In genomic region chr4:1266881-1267763, GRCh38 we compare ENCODE assay signal across 11 cellular contexts. TPM values are rescaled to one million over a fixed set of nuclear protein-coding genes. Genes with fewer than 3 reads are reported as not detected.
A peak's percentile ranks its signal among the peaks of the same experiment; 100 is the strongest.
DNase-seq lines count a peak whose midpoint lies in the region; ATAC-seq lines count a peak whose summit lies in the region.
"Had no signal": no experiment of that assay in that cellular context is flagged by ENCODE, and none has a peak within 500 bp of the region (broad histone marks: within the 10 kb centered on the region; RNA-seq: fewer than 3 reads in every experiment).

No MANE protein-coding gene starts in this region.

- H3K79me2 ChIP-seq in Karpas-422 (ENCODE audit: low read length), result no peaks in the 10 kb centered on the region

- peak overlapping the region; percentile 45 for H3K4me2 ChIP-seq in Karpas-422 (ENCODE audit: low read depth, low read length, poor library complexity, severe bottlenecking)

- H3K4me1 Mint-ChIP-seq in activated T-cell treated with anti-CD3 and anti-CD28 coated beads, Interleukin-2, amount 50 U/mL, for 24 hours (ENCODE audit: low read depth), result peaks cover 18% of the 10 kb centered on the region
- peaks cover 16% of the 10 kb centered on the region for H3K4me1 Mint-ChIP-seq in activated naive CD8-positive, alpha-beta T cell treated with anti-CD3 and anti-CD28 coated beads, Interleukin-2, amount 10 ng/mL, durations not matched to agents 7 days and 5 days
- H3K4me1 Mint-ChIP-seq in stimulated activated naive B cell treated with anti-CD40 and anti-IgM and Interleukin-4, amounts not matched to agents 10 μg/mL and 1 μg/mL and 100 μg/mL, for 72 hours, result peaks cover 24 to 26% of the 10 kb centered on the region in 2 donors

- peaks cover 1% of the 10 kb centered on the region for H3K36me3 Mint-ChIP-seq in activated T-cell treated with anti-CD3 and anti-CD28 coated beads, Interleukin-2, amount 50 U/mL, for 24 hours (ENCODE audit: low read depth)
- peaks cover 24% of the 10 kb centered on the region for H3K36me3 Mint-ChIP-seq in activated naive CD8-positive, alpha-beta T cell treated with anti-CD3 and anti-CD28 coated beads, Interleukin-2, amount 10 ng/mL, durations not matched to agents 7 days and 5 days
- H3K36me3 Mint-ChIP-seq in stimulated activated naive B cell treated with anti-CD40 and anti-IgM and Interleukin-4, amounts not matched to agents 10 μg/mL and 1 μg/mL and 100 μg/mL, for 72 hours, result peaks cover 0 to 7% of the 10 kb centered on the region in 2 donors

- 0 out of 2 replicates have a peak overlapping the region, but pooled peaks have one; percentile 10 for H3K9ac ChIP-seq in Karpas-422 (ENCODE audit: low read length)

- ATAC-seq in activated naive CD8-positive, alpha-beta T cell treated with anti-CD3 and anti-CD28 coated beads, Interleukin-2, amount 10 ng/mL, durations not matched to agents 7 days and 5 days (ENCODE audit: low read depth), result peak; percentile 65
- ATAC-seq in stimulated activated naive B cell treated with anti-CD40 and anti-IgM and Interleukin-4, amounts not matched to agents 10 μg/mL and 1 μg/mL and 100 μg/mL, for 72 hours (replicated peaks), result peak; percentile 60 to 67
- ATAC-seq in GM19023 (IDR thresholded peaks at IDR 0.05; ENCODE audit: unreplicated experiment), result no peak

- H3K27ac ChIP-seq in Karpas-422 (ENCODE audit: low read length), result no peak overlapping the region
- H3K27ac ChIP-seq: neutrophil had no signal

- no peak for DNase-seq in activated T-cell treated with anti-CD3 and anti-CD28 coated beads, Interleukin-2, amount 50 U/mL, for 24 hours
- DNase-seq in activated T-cell treated with anti-CD3 and anti-CD28 coated beads, Interleukin-2, amount 50 U/mL, for 48 hours, result no peak
- DNase-seq in Karpas-422 (no peak), NCI-H2081 treated with DMSO at 0.1 percent for 48 hours (lab: John Stamatoyannopoulos, UW) (no peak), NOMO-1 treated with DMSO at 0.1 percent for 48 hours (lab: John Stamatoyannopoulos, UW; ENCODE audit: unreplicated experiment) (no peak)
- DNase-seq in activated naive CD8-positive, alpha-beta T cell treated with anti-CD3 and anti-CD28 coated beads, Interleukin-2, amount 10 ng/mL, durations not matched to agents 7 days and 5 days, result no peak
- no peak for DNase-seq in stimulated activated naive B cell treated with anti-CD40 and anti-IgM and Interleukin-4, amounts not matched to agents 10 μg/mL and 1 μg/mL and 100 μg/mL, for 72 hours
- DNase-seq: NCI-H187 treated with DMSO at 0.1 percent for 48 hours, NCI-H524 treated with DMSO at 0.1 percent for 48 hours had no signal

- no peaks in the 10 kb centered on the region for H3K9me3 Mint-ChIP-seq in activated T-cell treated with anti-CD3 and anti-CD28 coated beads, Interleukin-2, amount 50 U/mL, for 24 hours
- peaks cover 10% of the 10 kb centered on the region for H3K9me3 Mint-ChIP-seq in activated naive CD8-positive, alpha-beta T cell treated with anti-CD3 and anti-CD28 coated beads, Interleukin-2, amount 10 ng/mL, durations not matched to agents 7 days and 5 days
- H3K9me3 Mint-ChIP-seq in stimulated activated naive B cell treated with anti-CD40 and anti-IgM and Interleukin-4, amounts not matched to agents 10 μg/mL and 1 μg/mL and 100 μg/mL, for 72 hours, result peaks cover 4% of the 10 kb centered on the region in 2 donors

- H3K9me2 ChIP-seq in Karpas-422 (replicated peaks; ENCODE audit: insufficient read depth, low read length), result no peaks in the 10 kb centered on the region

- H4K20me1 ChIP-seq in Karpas-422 (ENCODE audit: insufficient read depth, low read depth, low read length), result no peaks in the 10 kb centered on the region

- no peaks in the 10 kb centered on the region for H3K36me3 ChIP-seq in Karpas-422 (ENCODE audit: insufficient read depth, low read length)
- H3K36me3 ChIP-seq: neutrophil had no signal

- H3K4me1 ChIP-seq in Karpas-422 (ENCODE audit: low read length), result peaks cover 7% of the 10 kb centered on the region

- no peaks in the 10 kb centered on the region for H3K27me3 ChIP-seq in Karpas-422 (ENCODE audit: low read length)
- H3K27me3 ChIP-seq: neutrophil had no signal

- no peaks in the 10 kb centered on the region for H3K27me3 Mint-ChIP-seq in activated T-cell treated with anti-CD3 and anti-CD28 coated beads, Interleukin-2, amount 50 U/mL, for 24 hours
- H3K27me3 Mint-ChIP-seq in activated naive CD8-positive, alpha-beta T cell treated with anti-CD3 and anti-CD28 coated beads, Interleukin-2, amount 10 ng/mL, durations not matched to agents 7 days and 5 days, result no peaks in the 10 kb centered on the region
- no peaks in the 10 kb centered on the region for H3K27me3 Mint-ChIP-seq in stimulated activated naive B cell treated with anti-CD40 and anti-IgM and Interleukin-4, amounts not matched to agents 10 μg/mL and 1 μg/mL and 100 μg/mL, for 72 hours

- peak overlapping the region; percentile 38; the same call in 1 of the 2 replicates for H3K4me3 ChIP-seq in Karpas-422 (ENCODE audit: low read length)

- H2AFZ ChIP-seq in Karpas-422 (ENCODE audit: low read length), result peak overlapping the region; percentile 48; the same call in 1 of the 2 replicates

- H3K27ac Mint-ChIP-seq in activated T-cell treated with anti-CD3 and anti-CD28 coated beads, Interleukin-2, amount 50 U/mL, for 24 hours, result peak overlapping the region; percentile 68
- peak overlapping the region; percentile 93 for H3K27ac Mint-ChIP-seq in activated naive CD8-positive, alpha-beta T cell treated with anti-CD3 and anti-CD28 coated beads, Interleukin-2, amount 10 ng/mL, durations not matched to agents 7 days and 5 days
- H3K27ac Mint-ChIP-seq in stimulated activated naive B cell treated with anti-CD40 and anti-IgM and Interleukin-4, amounts not matched to agents 10 μg/mL and 1 μg/mL and 100 μg/mL, for 72 hours, result peak overlapping the region; percentile 88

- POLR2A ChIA-PET in activated naive CD8-positive, alpha-beta T cell treated with anti-CD3 and anti-CD28 coated beads, Interleukin-2, amount 10 ng/mL, durations not matched to agents 7 days and 5 days (lab: Charles Lee), result interaction anchor here (0.5 to 6.0 kb wide), 8 partner anchors 18 to 369 kb away, joined by 3 to 82 read pairs (median 5); partner anchors contain the start of genes CTBP1, MAEA and UVSSA

- peaks cover 8% of the 10 kb centered on the region for H3K9me3 ChIP-seq in Karpas-422 (ENCODE audit: low read length)
- H3K9me3 ChIP-seq: neutrophil had no signal

- peak overlapping the region; percentile 68 for H3K4me3 Mint-ChIP-seq in activated T-cell treated with anti-CD3 and anti-CD28 coated beads, Interleukin-2, amount 50 U/mL, for 24 hours
- H3K4me3 Mint-ChIP-seq in activated naive CD8-positive, alpha-beta T cell treated with anti-CD3 and anti-CD28 coated beads, Interleukin-2, amount 10 ng/mL, durations not matched to agents 7 days and 5 days, result peak overlapping the region; percentile 79
- peak overlapping the region; percentile 81 to 82 for H3K4me3 Mint-ChIP-seq in stimulated activated naive B cell treated with anti-CD40 and anti-IgM and Interleukin-4, amounts not matched to agents 10 μg/mL and 1 μg/mL and 100 μg/mL, for 72 hours

RNA-seq across cellular contexts. Expression of gene CTBP1, which starts 18.2 kb away (rescaled TPM):
- total RNA-seq in Karpas-422 (2014; rRNA removed; shearing (Covaris generic); ENCODE audit: low replicate concordance), result 86.9 and 184 TPM in 2 replicates
- 100 to 1,000 TPM; 194 to 211 TPM for total RNA-seq in activated naive CD8-positive, alpha-beta T cell treated with anti-CD3 and anti-CD28 coated beads, Interleukin-2, amount 10 ng/mL, durations not matched to agents 7 days and 5 days

RNA-seq across cellular contexts. Expression of gene MAEA, which starts 22.6 kb away (rescaled TPM):
- 31.3 and 54.0 TPM in 2 replicates for total RNA-seq in Karpas-422 (2014; rRNA removed; shearing (Covaris generic); ENCODE audit: low replicate concordance)
- 10 to 100 TPM; 73.2 to 82.9 TPM for total RNA-seq in activated naive CD8-positive, alpha-beta T cell treated with anti-CD3 and anti-CD28 coated beads, Interleukin-2, amount 10 ng/mL, durations not matched to agents 7 days and 5 days
